9 cellular contexts compared by ENCODE assay signal in genomic region chr13:44818428-44818827, GRCh38.
DNase-seq lines count a peak whose midpoint lies in the region; ATAC-seq and TF ChIP-seq lines count a peak whose summit lies in the region.
"Had no signal": no experiment of that assay in that cellular context is flagged by ENCODE, and none has a peak within 500 bp of the region (broad histone marks: within the 10 kb centered on the region; RNA-seq: fewer than 3 reads in every experiment).

No MANE protein-coding gene starts in this region.

- no peaks in the 10 kb centered on the region for H3K9me3 Mint-ChIP-seq in progenitor cell of endocrine pancreas (ENCODE audit: low read depth)

- no peak overlapping the region for H3K4me3 Mint-ChIP-seq in progenitor cell of endocrine pancreas (ENCODE audit: low read depth)
- H3K4me3 Mint-ChIP-seq: B cell had no signal

- ATAC-seq in HG03457 (IDR thresholded peaks at IDR 0.05; ENCODE audit: unreplicated experiment) (no peak), left cardiac atrium (no peak)

- H3K4me1 Mint-ChIP-seq in progenitor cell of endocrine pancreas (ENCODE audit: low read depth) = peaks cover 12% of the 10 kb centered on the region
- H3K4me1 Mint-ChIP-seq: B cell had no signal

- H3K27me3 Mint-ChIP-seq in progenitor cell of endocrine pancreas = no peaks in the 10 kb centered on the region

- H3K36me3 Mint-ChIP-seq in progenitor cell of endocrine pancreas (ENCODE audit: insufficient read depth) = no peaks in the 10 kb centered on the region

- intact Hi-C loops in left cardiac atrium (cut with DNase I) = no loop called here

- DNase-seq in NOMO-1 treated with DMSO at 0.1 percent for 48 hours (lab: John Stamatoyannopoulos, UW; ENCODE audit: unreplicated experiment) = peak; percentile 23
- DNase-seq in NOMO-1 treated with dmso at 0.1 percent for 144 hours (lab: John Stamatoyannopoulos, UW; ENCODE audit: unreplicated experiment) = no peak
- peak; percentile 68 for DNase-seq in NCI-H748 treated with DMSO at 0.1 percent for 48 hours (lab: John Stamatoyannopoulos, UW)
- peak; percentile 65 for DNase-seq in choroid plexus epithelial cell (ENCODE audit: low read depth)
- DNase-seq in progenitor cell of endocrine pancreas (ENCODE audit: low spot score, unreplicated experiment) = no peak
- no peak for DNase-seq in left cardiac atrium
- DNase-seq in activated CD4-positive, alpha-beta T cell treated with anti-CD3 and anti-CD28 coated beads for 4 hours = no peak

- peak; percentile 48 for TF ChIP-seq CTCF in choroid plexus epithelial cell (conservative IDR thresholded peaks at IDR 0.05; ENCODE audit: low read depth, low read length)
- peak; percentile 45 for TF ChIP-seq CTCF in progenitor cell of endocrine pancreas (IDR thresholded peaks at IDR 0.05; ENCODE audit: unreplicated experiment)

- H3K4me3 ChIP-seq in choroid plexus epithelial cell (ENCODE audit: low read depth, low read length) = no peak overlapping the region

- peak overlapping the region; percentile 57 for H3K27ac Mint-ChIP-seq in progenitor cell of endocrine pancreas
- H3K27ac Mint-ChIP-seq: B cell had no signal

Comparison
In these comparisons a context has a peak if more than half of its experiments do, and no peak if none do; other contexts are left out.
1. DNase-seq: peak in NOMO-1 treated with DMSO at 0.1 percent for 48 hours (single experiment), NCI-H748 treated with DMSO at 0.1 percent for 48 hours (single experiment) and choroid plexus epithelial cell (single experiment); none in NOMO-1 treated with dmso at 0.1 percent for 144 hours (single experiment), progenitor cell of endocrine pancreas (single experiment), left cardiac atrium (single experiment) and activated CD4-positive, alpha-beta T cell treated with anti-CD3 and anti-CD28 coated beads for 4 hours (0 of 2).